8 cellular contexts compared by ENCODE assay signal in the genomic region with DNA sequence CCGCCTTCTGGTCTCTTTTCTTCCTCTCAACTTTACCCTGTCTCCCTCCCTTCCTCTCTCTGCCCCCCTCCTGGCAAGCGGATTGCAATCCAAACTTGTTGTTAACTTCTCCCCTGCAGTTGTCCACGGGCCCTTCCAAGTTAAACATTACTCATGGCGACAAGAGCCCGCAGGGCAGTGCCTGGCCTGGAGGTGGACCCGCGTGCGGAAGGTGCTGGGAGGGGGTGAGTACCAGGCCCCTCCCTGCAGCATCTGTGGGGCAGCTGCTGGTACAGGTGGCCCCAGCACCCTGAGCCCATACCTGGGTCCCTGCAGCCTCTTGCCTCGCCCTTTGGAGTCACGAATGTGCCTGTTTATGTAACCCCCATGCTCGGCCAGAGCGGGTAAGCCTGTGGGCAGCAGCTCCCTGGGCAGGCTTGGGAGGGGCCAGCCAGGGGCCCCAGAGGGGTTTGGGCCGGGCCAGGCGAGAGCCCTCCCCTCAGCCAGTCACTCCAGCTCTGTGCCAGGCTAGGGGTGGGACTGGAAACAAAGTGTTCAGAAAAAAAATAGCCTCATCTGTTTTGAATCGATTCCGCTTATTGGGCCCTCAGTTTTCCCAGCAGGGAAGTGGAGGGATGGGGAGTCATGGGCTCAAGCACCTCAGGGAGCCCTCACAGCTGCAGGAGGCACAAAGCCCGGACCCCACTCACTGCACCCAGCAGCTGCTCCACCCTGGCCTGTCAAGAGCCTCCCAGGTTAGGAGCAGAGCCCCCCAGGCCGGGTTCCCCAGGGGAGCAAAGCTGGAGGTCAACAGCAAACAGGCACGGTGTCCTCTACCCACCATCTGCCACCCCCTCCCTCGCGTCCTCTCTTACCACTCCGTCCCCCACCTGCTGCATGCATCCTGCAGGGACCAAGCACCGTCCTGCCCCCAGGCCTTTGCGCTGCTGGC. TPM values are rescaled to one million over a fixed set of nuclear protein-coding genes. Genes with fewer than 3 reads are reported as not detected.
DNase-seq lines count a peak whose midpoint lies in the region; ATAC-seq, FAIRE-seq and TF ChIP-seq lines count a peak whose summit lies in the region.

No MANE protein-coding gene starts in this region.

- H3K27ac ChIP-seq in VCaP = peak overlapping the region; percentile 48

- intact Hi-C loops in sciatic nerve (cut with DNase I) = no loop called here

- ATAC-seq in sciatic nerve = peak; percentile 14

- TF ChIP-seq CTCF in VCaP (conservative IDR thresholded peaks at IDR 0.05) (peak; percentile 21; the same call in 1 of the 2 replicates), D721Med (IDR thresholded peaks at IDR 0.05; ENCODE audit: insufficient read depth, missing control alignments) (no peak)

- no peak for FAIRE-seq in D721Med (lab: Jason Lieb, UNC)

- DNase-seq in EL = peak; percentile 95
- peak; percentile 86 for DNase-seq in glomerular visceral epithelial cell (ENCODE audit: extremely low spot score)
- peak; percentile 79 for DNase-seq in sciatic nerve (ENCODE audit: low spot score)
- no peak for DNase-seq in NOMO-1 treated with DMSO at 0.1 percent for 48 hours (lab: John Stamatoyannopoulos, UW; ENCODE audit: unreplicated experiment)
- no peak for DNase-seq in C1 segment of cervical spinal cord (lab: John Stamatoyannopoulos, UW)
- no peak for DNase-seq in SKM-1 treated with dmso at 0.1 percent for 144 hours (lab: John Stamatoyannopoulos, UW; ENCODE audit: unreplicated experiment)
- no peak for DNase-seq in D721Med (ENCODE audit: insufficient read length, low spot score)

RNA-seq across cellular contexts. Expression of gene FAAP20, which starts 14.0 kb away (rescaled TPM):
- 43.0 TPM for total RNA-seq in sciatic nerve

RNA-seq across cellular contexts. Expression of gene SKI, which starts 19.5 kb away (rescaled TPM):
- total RNA-seq in sciatic nerve = 108 TPM

Comparison
In these comparisons a context has a peak if more than half of its experiments do, and no peak if none do; other contexts are left out.
1. DNase-seq: peak in EL (single experiment), glomerular visceral epithelial cell (single experiment) and sciatic nerve (single experiment); none in NOMO-1 treated with DMSO at 0.1 percent for 48 hours (single experiment), C1 segment of cervical spinal cord (0 of 14), SKM-1 treated with dmso at 0.1 percent for 144 hours (single experiment) and D721Med (single experiment).